27 cellular contexts compared by ENCODE assay signal in genomic region chr3:944786-945185, GRCh38.
"Had no signal": no experiment of that assay in that cellular context is flagged by ENCODE, and none has a peak within 500 bp of the region (broad histone marks: within the 10 kb centered on the region; RNA-seq: fewer than 3 reads in every experiment).

No MANE protein-coding gene starts in this region.

- H3K27ac ChIP-seq: stomach, suprapubic skin, testis, thoracic aorta, thyroid gland, tibial artery, tibial nerve, transverse colon, upper lobe of left lung, upper lobe of right lung, uterus, vagina had no signal

- H3K27me3 ChIP-seq: stomach, suprapubic skin, testis, thyroid gland, tibial artery, tibial nerve, transverse colon, upper lobe of left lung, upper lobe of right lung, uterus, vagina had no signal

- H3K4me1 ChIP-seq: stomach, suprapubic skin, testis, thyroid gland, tibial artery, tibial nerve, transverse colon, upper lobe of left lung, upper lobe of right lung, uterus, vagina had no signal

- H3K4me3 ChIP-seq: stomach, suprapubic skin, testis, thoracic aorta, thyroid gland, tibial artery, tibial nerve, transverse colon, upper lobe of left lung, upper lobe of right lung, uterus, vagina had no signal

- DNase-seq: stimulated activated CD4-positive, alpha-beta T cell treated with anti-CD3 and anti-CD28 coated beads, Interleukin-2, amount 100 ng/mL, for 48 hours; stimulated activated CD4-positive, alpha-beta T cell treated with anti-CD3 and anti-CD28 coated beads, Interleukin-4, amount 100 ng/mL, for 1 hour; stimulated activated CD4-positive, alpha-beta T cell treated with anti-CD3 and anti-CD28 coated beads, Interleukin-4, amount 100 ng/mL, for 24 hours; stimulated activated CD4-positive, alpha-beta T cell treated with anti-CD3 and anti-CD28 coated beads, Interleukin-4, amount 100 ng/mL, for 4 hours; stimulated activated CD8-positive, alpha-beta memory T cell treated with anti-CD3 and anti-CD28 coated beads, Interleukin-4, amount 100 ng/mL, for 48 hours; stimulated activated naive B cell treated with anti-CD40 and anti-IgM and Interleukin-4, amounts not matched to agents 10 μg/mL and 1 μg/mL and 100 μg/mL, for 72 hours; stimulated activated naive CD4-positive, alpha-beta T cell; stimulated activated naive CD4-positive, alpha-beta T cell treated with Interleukin-2 at 50 U/mL for 16 hours; stimulated activated naive CD8-positive, alpha-beta T cell treated with anti-CD3 and anti-CD28 coated beads, Interleukin-15, amount 100 ng/mL, for 72 hours; stimulated activated naive CD8-positive, alpha-beta T cell treated with anti-CD3 and anti-CD28 coated beads, Interleukin-15, Interleukin-2, amounts not matched to agents 100 U/mL and 50 U/mL, for 24 hours; stomach; substantia nigra; testis; thyroid gland; tibial artery; transverse colon; trophoblast cell; upper lobe of left lung; upper lobe of right lung; uterus had no signal

- FAIRE-seq: urothelium cell line had no signal

- H3K36me3 ChIP-seq: stomach, suprapubic skin, thoracic aorta, thyroid gland, tibial artery, tibial nerve, transverse colon, upper lobe of left lung, upper lobe of right lung, uterus, vagina had no signal

- ATAC-seq: stimulated activated effector memory CD8-positive, alpha-beta T cell treated with anti-CD3 and anti-CD28 coated beads, Interleukin-12 subunit alpha, Interleukin-12 subunit beta, amount 100 ng/mL, for 72 hours; stimulated activated memory B cell treated with anti-CD40 and anti-IgM and Interleukin-4, amounts not matched to agents 10 μg/mL and 1 μg/mL and 100 μg/mL, for 72 hours; stimulated activated naive B cell treated with anti-CD40 and anti-IgM and Interleukin-4, amounts not matched to agents 10 μg/mL and 1 μg/mL and 100 μg/mL, for 72 hours; stimulated activated naive CD8-positive, alpha-beta T cell treated with anti-CD3 and anti-CD28 coated beads, Interleukin-15, amount 100 ng/mL, for 72 hours; stimulated activated naive CD8-positive, alpha-beta T cell treated with anti-CD3 and anti-CD28 coated beads, Interleukin-15, Interleukin-2, amounts not matched to agents 100 U/mL and 50 U/mL, for 24 hours; upper lobe of right lung had no signal

- H3K9me3 ChIP-seq: suprapubic skin, testis, thyroid gland, tibial artery, tibial nerve, transverse colon, upper lobe of left lung, upper lobe of right lung, uterus, vagina had no signal
